Comparison of ENCODE assay signal across 1 cellular context in genomic region chr11:133948711-133949110, GRCh38.
TF ChIP-seq lines count a peak whose summit lies in the region.

No MANE protein-coding gene starts in this region.

TF ChIP-seq in neural cell, 6 proteins besides CTCF, POLR2A, EP300 and RAD21 (continued from another document):
- no peak for TF ChIP-seq MXI1 (conservative IDR thresholded peaks at IDR 0.05; ENCODE audit: poor library complexity, severe bottlenecking)
